8 cellular contexts compared by ENCODE assay signal in genomic region chr11:841981-842369, GRCh38. TPM values are rescaled to one million over a fixed set of nuclear protein-coding genes. Genes with fewer than 3 reads are reported as not detected.
DNase-seq lines count a peak whose midpoint lies in the region; ATAC-seq and TF ChIP-seq lines count a peak whose summit lies in the region.

No MANE protein-coding gene starts in this region.

- TF ChIP-seq POLR2A in esophagus squamous epithelium (IDR thresholded peaks at IDR 0.05) = no peak

- peaks cover 0 to 29% (median 3%) of the 10 kb centered on the region in 4 donors for H3K4me1 Mint-ChIP-seq in CD4-positive, CD25-positive, alpha-beta regulatory T cell

- H3K9me3 Mint-ChIP-seq in CD4-positive, CD25-positive, alpha-beta regulatory T cell = no peaks in the 10 kb centered on the region

- no peak for DNase-seq in CD4-positive, CD25-positive, alpha-beta regulatory T cell
- DNase-seq in GM23248 (no peak), RKO (ENCODE audit: low spot score) (peak; percentile 40), esophagus squamous epithelium (lab: John Stamatoyannopoulos, UW) (no peak), COLO829 (ENCODE audit: low spot score) (no peak), iPS-NIHi7 (ENCODE audit: extremely low spot score) (no peak)
- DNase-seq in stimulated activated CD4-positive, alpha-beta T cell treated with anti-CD3 and anti-CD28 coated beads, Interleukin-12 subunit alpha, Interleukin-12 subunit beta, amount 100 ng/mL, for 4 hours = no peak

- intact Hi-C loops in esophagus squamous epithelium (cut with DNase I) = no loop called here

- peak overlapping the region; percentile 82 to 90 (median 88) for H3K4me3 Mint-ChIP-seq in CD4-positive, CD25-positive, alpha-beta regulatory T cell

- H3K9ac ChIP-seq in GM23248 (peak overlapping the region; percentile 96), parathyroid adenoma (no peak overlapping the region)

- no peaks in the 10 kb centered on the region for H3K9me3 ChIP-seq in CD4-positive, CD25-positive, alpha-beta regulatory T cell (ENCODE audit: control insufficient read depth in 2 of 2, low read length in 2 of 2)
- H3K9me3 ChIP-seq in GM23248 (ENCODE audit: low read depth) (no peaks in the 10 kb centered on the region), esophagus squamous epithelium (no peaks in the 10 kb centered on the region), parathyroid adenoma (ENCODE audit: control insufficient read depth, low read length) (no peaks in the 10 kb centered on the region)

- peaks cover 15% of the 10 kb centered on the region for H3F3A ChIP-seq in GM23248 (ENCODE audit: insufficient read depth)

- H3K27me3 ChIP-seq in CD4-positive, CD25-positive, alpha-beta regulatory T cell (ENCODE audit: control insufficient read depth, insufficient read depth, low read length) = no peaks in the 10 kb centered on the region
- H3K27me3 ChIP-seq in GM23248 (replicated peaks; ENCODE audit: insufficient read depth) (no peaks in the 10 kb centered on the region), esophagus squamous epithelium (peaks cover 0 to 4% (median 0%) of the 10 kb centered on the region in 4 donors), parathyroid adenoma (ENCODE audit: control insufficient read depth, insufficient read depth, low read length) (no peaks in the 10 kb centered on the region)

- WGBS in GM23248 (ENCODE audit: low coverage in 1 of 2, low lambda C conversion rate in 2 of 2, missing lambda C conversion rate in 2 of 2), 2 experiments = 0 to 2% methylated on average over 15 to 19 of the region's 27 CpGs
- 0% methylated on average over 2 of the region's 27 CpGs; no CpG with 5 or more reads in 1 of the 2 donors for WGBS in esophagus squamous epithelium, 2 donors

- no peak overlapping the region; the same call in 1 of the 2 replicates for H2AFZ ChIP-seq in GM23248
- peak overlapping the region; percentile 94 for H2AFZ ChIP-seq in parathyroid adenoma

- in situ Hi-C loops in GM23248 (cut with MboI) = no loop called here

- H3K9me2 ChIP-seq in GM23248 (ENCODE audit: insufficient read depth) = no peaks in the 10 kb centered on the region

- no peak for TF ChIP-seq CTCF in esophagus squamous epithelium (IDR thresholded peaks at IDR 0.05)
- no peak for TF ChIP-seq CTCF in parathyroid adenoma (IDR thresholded peaks at IDR 0.05)

- peak overlapping the region; percentile 92 for H3K4me2 ChIP-seq in GM23248 (ENCODE audit: unreplicated experiment)
- peak overlapping the region; percentile 71 for H3K4me2 ChIP-seq in parathyroid adenoma (ENCODE audit: low read length)

- H3K4me1 ChIP-seq in CD4-positive, CD25-positive, alpha-beta regulatory T cell (ENCODE audit: control insufficient read depth, insufficient read depth, low read length, poor library complexity, severe bottlenecking) = peaks cover 36% of the 10 kb centered on the region
- H3K4me1 ChIP-seq in GM23248 (ENCODE audit: insufficient read depth) = peaks cover 23% of the 10 kb centered on the region
- H3K4me1 ChIP-seq in esophagus squamous epithelium = peaks cover 43 to 92% (median 59%) of the 10 kb centered on the region in 3 donors
- peaks cover 3% of the 10 kb centered on the region for H3K4me1 ChIP-seq in parathyroid adenoma

- peaks cover 19% of the 10 kb centered on the region for H3K27me3 Mint-ChIP-seq in CD4-positive, CD25-positive, alpha-beta regulatory T cell

- no peaks in the 10 kb centered on the region for H3K36me3 Mint-ChIP-seq in CD4-positive, CD25-positive, alpha-beta regulatory T cell

- peak overlapping the region; percentile 76 for H3K4me3 ChIP-seq in CD4-positive, CD25-positive, alpha-beta regulatory T cell (ENCODE audit: low read depth, low read length)
- peak overlapping the region; percentile 84 for H3K4me3 ChIP-seq in GM23248
- peak overlapping the region; percentile 67 to 97 (median 87) for H3K4me3 ChIP-seq in esophagus squamous epithelium
- H3K4me3 ChIP-seq in parathyroid adenoma (ENCODE audit: low read depth, low read length) = peak overlapping the region; percentile 68

- peak overlapping the region; percentile 67 for H3K27ac ChIP-seq in CD4-positive, CD25-positive, alpha-beta regulatory T cell (ENCODE audit: insufficient read depth, low read length, poor library complexity, severe bottlenecking)
- H3K27ac ChIP-seq in GM23248 (peak overlapping the region; percentile 89), esophagus squamous epithelium (peak overlapping the region; percentile 88 to 98 (median 94)), parathyroid adenoma (peak overlapping the region; percentile 90)

- H3K79me2 ChIP-seq in GM23248 (ENCODE audit: insufficient read depth) (peaks cover 56% of the 10 kb centered on the region), parathyroid adenoma (no peaks in the 10 kb centered on the region)

- H4K20me1 ChIP-seq in GM23248 (ENCODE audit: insufficient read depth) = no peaks in the 10 kb centered on the region

- H3K36me3 ChIP-seq in CD4-positive, CD25-positive, alpha-beta regulatory T cell (ENCODE audit: control insufficient read depth, insufficient read depth, low read length) = peaks cover 8% of the 10 kb centered on the region
- peaks cover 17% of the 10 kb centered on the region for H3K36me3 ChIP-seq in GM23248 (ENCODE audit: low read depth)
- H3K36me3 ChIP-seq in esophagus squamous epithelium = peaks cover 19 to 38% (median 23%) of the 10 kb centered on the region in 3 donors
- no peaks in the 10 kb centered on the region for H3K36me3 ChIP-seq in parathyroid adenoma (ENCODE audit: control insufficient read depth, insufficient read depth, low read length)

- peak overlapping the region in 2 of 3 donors; percentile 41 to 85 for H3K27ac Mint-ChIP-seq in CD4-positive, CD25-positive, alpha-beta regulatory T cell

- peak in 1 of 2 donors; percentile 29 for ATAC-seq in CD4-positive, CD25-positive, alpha-beta regulatory T cell (ENCODE audit: low read depth in 2 of 2)

RNA-seq across cellular contexts. Expression of gene POLR2L, which starts 0.4 kb away (rescaled TPM):
- 43.1 TPM for total RNA-seq in CD4-positive, CD25-positive, alpha-beta regulatory T cell
- polyA plus RNA-seq in CD4-positive, CD25-positive, alpha-beta regulatory T cell = 100 to 1,000 TPM in 1 of 4 donors, 10 to 100 TPM in 3; 62.7 to 101 (median 75.3) TPM
- total RNA-seq in GM23248 (2014; rRNA removed; shearing (Covaris generic)) = 67.8 and 113 TPM in 2 replicates
- 804 and 820 TPM in 2 replicates for polyA plus RNA-seq in GM23248 (2016; fragmentation: Nextera tagmentation; extraction: Ambion mirVana)
- total RNA-seq in esophagus squamous epithelium = 10 to 100 TPM; 45.6 to 90.3 (median 64.7) TPM

RNA-seq across cellular contexts. Expression of gene TSPAN4, which starts 0.7 kb away (rescaled TPM):
- total RNA-seq in CD4-positive, CD25-positive, alpha-beta regulatory T cell = 2.2 TPM
- 1 to 10 TPM; 1.2 to 1.7 (median 1.4) TPM for polyA plus RNA-seq in CD4-positive, CD25-positive, alpha-beta regulatory T cell
- 340 and 393 TPM in 2 replicates for total RNA-seq in GM23248 (2014; rRNA removed; shearing (Covaris generic))
- polyA plus RNA-seq in GM23248 (2016; fragmentation: Nextera tagmentation; extraction: Ambion mirVana) = 343 and 344 TPM in 2 replicates
- 10 to 100 TPM in 3 of 4 donors, 1 to 10 TPM in 1; 6.8 to 59.7 (median 19.0) TPM for total RNA-seq in esophagus squamous epithelium

RNA-seq across cellular contexts. Expression of gene CD151, which starts 9.2 kb away (rescaled TPM):
- total RNA-seq in CD4-positive, CD25-positive, alpha-beta regulatory T cell = 20.7 TPM
- 10 to 100 TPM in 2 of 4 donors, 1 to 10 TPM in 2; 5.5 to 15.9 (median 8.8) TPM for polyA plus RNA-seq in CD4-positive, CD25-positive, alpha-beta regulatory T cell
- total RNA-seq in GM23248 (2014; rRNA removed; shearing (Covaris generic)) = 1,651 and 1,751 TPM in 2 replicates
- 796 and 807 TPM in 2 replicates for polyA plus RNA-seq in GM23248 (2016; fragmentation: Nextera tagmentation; extraction: Ambion mirVana)
- 100 to 1,000 TPM in 1 of 4 donors, 10 to 100 TPM in 3; 87.6 to 118 (median 94.0) TPM for total RNA-seq in esophagus squamous epithelium

RNA-seq across cellular contexts. Expression of gene CRACR2B, which starts 14.3 kb away (rescaled TPM):
- total RNA-seq in CD4-positive, CD25-positive, alpha-beta regulatory T cell = 1.2 TPM
- polyA plus RNA-seq in CD4-positive, CD25-positive, alpha-beta regulatory T cell = under 1 TPM in 3 of 4 donors, not detected in 1; 0.11 to 0.24 (median 0.18) TPM
- total RNA-seq in GM23248 (2014; rRNA removed; shearing (Covaris generic)) = 0.38 and 2.3 TPM in 2 replicates
- 1.2 and 2.0 TPM in 2 replicates for polyA plus RNA-seq in GM23248 (2016; fragmentation: Nextera tagmentation; extraction: Ambion mirVana)
- 1 to 10 TPM in 3 of 4 donors, under 1 TPM in 1; 0.48 to 5.7 (median 3.5) TPM for total RNA-seq in esophagus squamous epithelium

RNA-seq across cellular contexts. Expression of gene PNPLA2, which starts 23.3 kb away (rescaled TPM):
- total RNA-seq in CD4-positive, CD25-positive, alpha-beta regulatory T cell = 195 TPM
- polyA plus RNA-seq in CD4-positive, CD25-positive, alpha-beta regulatory T cell = 10 to 100 TPM; 23.9 to 28.0 (median 24.6) TPM
- total RNA-seq in GM23248 (2014; rRNA removed; shearing (Covaris generic)) = 35.2 and 38.7 TPM in 2 replicates
- polyA plus RNA-seq in GM23248 (2016; fragmentation: Nextera tagmentation; extraction: Ambion mirVana) = 87.6 and 98.1 TPM in 2 replicates
- total RNA-seq in esophagus squamous epithelium = 10 to 100 TPM; 14.2 to 42.7 (median 26.0) TPM

Comparison
In these comparisons a context has a peak if more than half of its experiments do, and no peak if none do; other contexts are left out.
1. RNA of gene CD151, which starts 9.2 kb away (total RNA-seq): 1,651 to 1,751 TPM in GM23248; 87.6 to 118 TPM in esophagus squamous epithelium and 20.7 TPM in CD4-positive, CD25-positive, alpha-beta regulatory T cell (single experiment); every median in the first group is over 10 times any median in the second.
2. Peak in every context shown above with its lines, with median percentiles within 50 percentile points of each other: H3K27ac ChIP-seq and H3K4me3 ChIP-seq.